9 cellular contexts compared by ENCODE assay signal in the genomic region with DNA sequence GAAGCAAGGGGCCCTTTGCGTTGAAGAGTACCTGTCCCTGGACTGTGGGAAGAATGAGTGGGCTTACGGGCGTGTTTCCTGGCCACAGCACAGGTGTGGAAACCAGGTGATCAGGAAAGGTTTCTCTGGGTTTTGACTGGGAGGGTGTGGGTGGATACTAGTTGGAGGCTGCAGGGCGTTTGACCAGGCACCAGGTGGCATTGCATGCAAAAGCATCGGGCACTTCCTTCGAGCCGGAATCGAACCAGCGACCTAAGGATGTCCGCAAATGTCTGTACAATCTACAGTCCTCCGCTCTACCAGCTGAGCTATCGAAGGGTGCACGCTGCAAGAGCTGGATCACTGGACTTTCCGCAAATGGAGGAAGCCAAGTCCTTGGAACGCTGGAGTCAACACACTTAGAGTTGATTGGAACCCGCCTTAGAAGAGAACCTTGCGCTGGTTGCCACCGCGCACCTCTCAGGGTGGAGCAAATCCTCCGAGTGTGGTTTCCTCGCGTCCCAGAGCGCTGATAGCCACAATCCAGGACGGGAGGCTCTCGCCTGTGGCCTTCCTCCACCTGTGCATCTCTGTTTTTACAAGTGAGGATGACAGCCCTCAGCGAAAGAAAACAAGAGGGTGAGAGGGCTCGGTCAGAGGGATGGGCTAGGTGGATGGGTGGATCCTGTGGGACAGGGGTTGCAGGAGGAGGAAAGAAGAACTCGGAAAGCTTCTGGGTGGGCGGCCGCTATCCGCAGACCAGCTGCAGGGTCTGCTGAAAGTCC. TPM values are rescaled to one million over a fixed set of nuclear protein-coding genes. Genes with fewer than 3 reads are reported as not detected.
DNase-seq lines count a peak whose midpoint lies in the region; TF ChIP-seq lines count a peak whose summit lies in the region.
"Had no signal": no experiment of that assay in that cellular context is flagged by ENCODE, and none has a peak within 500 bp of the region (broad histone marks: within the 10 kb centered on the region; RNA-seq: fewer than 3 reads in every experiment).

No MANE protein-coding gene starts in this region.

- POLR2A ChIA-PET in HEK293T (lab: Yijun Ruan, JAX) = interaction anchor here (0.6 to 4.2 kb wide), 6 partner anchors 9 to 51 kb away, joined by 3 to 104 read pairs (median 6); a partner anchor contains a TSS

- no peak overlapping the region for H3K14ac ChIP-seq in mesenchymal stem cell (ENCODE audit: low read length in 2 of 2)

- H3K27me3 ChIP-seq in dorsolateral prefrontal cortex = peaks cover 0 to 76% (median 44%) of the 10 kb centered on the region in 45 donors
- H3K27me3 ChIP-seq in mesenchymal stem cell (ENCODE audit: control insufficient read depth in 1 of 2, insufficient read depth in 1 of 2, low read length in 2 of 2) = peaks cover 68 to 80% of the 10 kb centered on the region in 2 experiments

- H3K4me3 ChIP-seq in dorsolateral prefrontal cortex (peak overlapping the region in 53 of 59 donors; percentile 3 to 63 (median 40)), mesenchymal stem cell (ENCODE audit: insufficient read depth in 1 of 2, low read depth in 1 of 2, low read length in 2 of 2) (peak overlapping the region in 1 of 2 experiments; percentile 55)

- no peak overlapping the region for H3K18ac ChIP-seq in mesenchymal stem cell (ENCODE audit: low read depth in 1 of 2, low read length in 2 of 2)

- H3K4me2 ChIP-seq in mesenchymal stem cell (ENCODE audit: low read length, poor library complexity, severe bottlenecking) = no peak overlapping the region

- peaks cover 5% of the 10 kb centered on the region for H3K4me1 ChIP-seq in mesenchymal stem cell (ENCODE audit: control insufficient read depth, insufficient read depth, low read depth, low read length)

- no peak overlapping the region for H2AFZ ChIP-seq in mesenchymal stem cell (ENCODE audit: low read depth, low read length)

- H3K9ac ChIP-seq in mesenchymal stem cell (ENCODE audit: low read length) = no peak overlapping the region

- H2BK12ac ChIP-seq in mesenchymal stem cell (ENCODE audit: low read length in 2 of 2) = no peak overlapping the region

- H3K36me3 ChIP-seq in mesenchymal stem cell (ENCODE audit: control insufficient read depth in 1 of 2, insufficient read depth in 2 of 2, low read depth in 1 of 2, low read length in 2 of 2) = no peaks in the 10 kb centered on the region

- no peak overlapping the region for H3K4ac ChIP-seq in mesenchymal stem cell (ENCODE audit: low read depth in 1 of 2, low read length in 2 of 2)

- intact Hi-C loops in dorsolateral prefrontal cortex (cut with DNase I) = no loop called here

- H2BK15ac ChIP-seq in mesenchymal stem cell (ENCODE audit: low read depth, poor library complexity, severe bottlenecking) = no peak overlapping the region

- no peak overlapping the region for H2AK5ac ChIP-seq in mesenchymal stem cell (ENCODE audit: low read length, severe bottlenecking)

- H3K23ac ChIP-seq in mesenchymal stem cell (ENCODE audit: low read length in 2 of 2) = no peak overlapping the region

- CTCF ChIA-PET in HEK293T (lab: Yijun Ruan, JAX) = interaction anchor here (0.6 to 3.3 kb wide), 2 partner anchors 20 to 50 kb away, joined by 3 to 27 read pairs; a partner anchor contains a TSS

- TF ChIP-seq CTCF in dorsolateral prefrontal cortex (IDR thresholded peaks at IDR 0.05 in 54 of 56, conservative IDR thresholded peaks at IDR 0.05 in 2 of 56; ENCODE audit: low read depth in 1 of 56, partially characterized antibody in 56 of 56) = peak in 50 of 56 donors; percentile 4 to 61 (median 42)

- no peaks in the 10 kb centered on the region for H3K79me1 ChIP-seq in mesenchymal stem cell (replicated peaks; ENCODE audit: low read length, poor library complexity, severe bottlenecking)

- no peak overlapping the region for H4K8ac ChIP-seq in mesenchymal stem cell (ENCODE audit: low read length)

- 3% methylated on average over 26 of the region's 31 CpGs for WGBS in mesenchymal stem cell

- H2BK120ac ChIP-seq in mesenchymal stem cell (ENCODE audit: low read depth, low read length) = no peak overlapping the region

- no peak overlapping the region for H3K27ac ChIP-seq in dorsolateral prefrontal cortex
- no peak overlapping the region for H3K27ac ChIP-seq in mesenchymal stem cell (ENCODE audit: low read length, poor library complexity, severe bottlenecking)

- H4K91ac ChIP-seq in mesenchymal stem cell (ENCODE audit: low read length) = no peak overlapping the region

- no peaks in the 10 kb centered on the region for H3K9me3 ChIP-seq in mesenchymal stem cell (ENCODE audit: control insufficient read depth, low read length)

- DNase-seq in GDM1 (lab: John Stamatoyannopoulos, UW) (peak; percentile 79), HEK293T (ENCODE audit: extremely low spot score) (peak; percentile 74), NCI-H1105 treated with DMSO at 0.1 percent for 48 hours (lab: John Stamatoyannopoulos, UW) (peak; percentile 72), dorsolateral prefrontal cortex (peak in 7 of 10 donors; percentile 30 to 64 (median 48)), mesenchymal stem cell (peak; percentile 34), SK-N-DZ (ENCODE audit: low spot score) (no peak)
- peak; percentile 94 for DNase-seq in activated CD4-positive, alpha-beta T cell treated with anti-CD3 and anti-CD28 coated beads for 48 hours
- DNase-seq in stimulated activated CD8-positive, alpha-beta memory T cell treated with anti-CD3 and anti-CD28 coated beads, Interleukin-15, amount 100 ng/mL, for 24 hours (ENCODE audit: low read depth) = peak; percentile 54

- H2BK5ac ChIP-seq in mesenchymal stem cell (ENCODE audit: low read depth, low read length, poor library complexity, severe bottlenecking) = no peak overlapping the region

TF ChIP-seq in HEK293T, 16 proteins besides CTCF, POLR2A, EP300 and RAD21:
- TF ChIP-seq L3MBTL2 (conservative IDR thresholded peaks at IDR 0.05) = 0 out of 2 replicates have a peak, but pooled peaks have one; percentile 30
- TF ChIP-seq FOXA1 (IDR thresholded peaks at IDR 0.05) = no peak
- no peak for TF ChIP-seq CTBP1 (IDR thresholded peaks at IDR 0.05; ENCODE audit: borderline replicate concordance)
- TF ChIP-seq ZNF384 (IDR thresholded peaks at IDR 0.05) = no peak
- peak; percentile 54; the same call in 1 of the 2 replicates for TF ChIP-seq FOXM1 (IDR thresholded peaks at IDR 0.05; ENCODE audit: borderline replicate concordance)

RNA-seq across cellular contexts. Expression of a gene that starts 21.2 kb away (rescaled TPM):
- total RNA-seq in dorsolateral prefrontal cortex = 10 to 100 TPM in 2 of 120 experiments, 1 to 10 TPM in 111, under 1 TPM in 7; 0.41 to 12.0 (median 3.1) TPM
- polyA plus RNA-seq in mesenchymal stem cell (2013, experiment 1 of 2) = 13.8 TPM
- polyA plus RNA-seq in mesenchymal stem cell (2013, experiment 2 of 2) = 15.4 TPM
- 0.20 and 1.4 TPM in 2 replicates for polyA plus RNA-seq in SK-N-DZ (2014; cell fraction: cytosol; rRNA removed)
- polyA plus RNA-seq in SK-N-DZ (2014; cell fraction: nucleus; rRNA removed) = not detected in 2 replicates

RNA-seq across cellular contexts. Expression of a gene that starts 21.7 kb away (rescaled TPM):
- not detected for total RNA-seq in dorsolateral prefrontal cortex
- not detected for polyA plus RNA-seq in mesenchymal stem cell (2013, experiment 1 of 2)
- polyA plus RNA-seq in mesenchymal stem cell (2013, experiment 2 of 2) = not detected
- not detected in 2 replicates for polyA plus RNA-seq in SK-N-DZ (2014; cell fraction: cytosol; rRNA removed)
- polyA plus RNA-seq in SK-N-DZ (2014; cell fraction: nucleus; rRNA removed) = not detected in 2 replicates
- total RNA-seq: subcutaneous adipose tissue had no signal

RNA-seq across cellular contexts. Expression of a gene that starts 25.4 kb away (rescaled TPM):
- total RNA-seq in dorsolateral prefrontal cortex = 1 to 10 TPM in 98 of 120 experiments, under 1 TPM in 15, not detected in 7; 0.63 to 9.5 (median 1.9) TPM
- 5.0 TPM for polyA plus RNA-seq in mesenchymal stem cell (2013, experiment 1 of 2)
- 5.8 TPM for polyA plus RNA-seq in mesenchymal stem cell (2013, experiment 2 of 2)
- 0.17 TPM in 1 of 2 replicates, not detected in the other for polyA plus RNA-seq in SK-N-DZ (2014; cell fraction: cytosol; rRNA removed)
- 0.19 TPM in 1 of 2 replicates, not detected in the other for polyA plus RNA-seq in SK-N-DZ (2014; cell fraction: nucleus; rRNA removed)
